In the genomic region with DNA sequence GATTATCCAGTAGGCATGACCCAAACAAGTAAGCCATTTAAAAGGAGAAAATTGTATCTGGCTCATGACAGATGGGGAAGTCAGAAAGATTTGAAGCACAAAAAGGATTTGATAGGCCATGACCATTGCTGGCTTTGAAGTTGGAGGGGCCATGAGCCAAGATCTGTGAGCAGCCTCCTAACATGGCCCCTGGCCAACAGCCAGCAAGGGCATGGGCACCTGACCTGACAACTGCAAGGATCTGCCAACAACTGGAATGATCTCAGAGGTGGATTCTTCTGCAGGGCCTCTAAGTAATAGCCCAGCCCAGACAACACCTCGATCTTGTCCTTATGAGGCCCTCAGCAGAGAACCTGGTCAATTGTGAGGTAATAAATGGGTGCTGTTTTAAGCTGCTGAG, we compare ENCODE assay signal across 18 cellular contexts.
A peak's percentile ranks its signal among the peaks of the same experiment; 100 is the strongest.
DNase-seq lines count a peak whose midpoint lies in the region; ATAC-seq and TF ChIP-seq lines count a peak whose summit lies in the region.
"Had no signal": no experiment of that assay in that cellular context is flagged by ENCODE, and none has a peak within 500 bp of the region (broad histone marks: within the 10 kb centered on the region; RNA-seq: fewer than 3 reads in every experiment).

No MANE protein-coding gene starts in this region.

- DNase-seq in activated T-cell treated with anti-CD3 and anti-CD28 coated beads, Interleukin-2, amount 50 U/mL, for 72 hours, result no peak
- no peak for DNase-seq in activated T-cell treated with anti-CD3 and anti-CD28 coated beads, Interleukin-2, amount 50 U/mL, for 24 hours
- DNase-seq in esophagus muscularis mucosa (ENCODE audit: extremely low spot score), result peak; percentile 64
- DNase-seq in NCI-H1930 (lab: John Stamatoyannopoulos, UW), result no peak
- no peak for DNase-seq in nephron progenitor cell
- DNase-seq: Caco-2; CD4-positive, CD25-positive, alpha-beta regulatory T cell; DMS153; DND-41; GM23248; H7 had no signal

- H3K9me3 ChIP-seq in esophagus muscularis mucosa, result no peaks in the 10 kb centered on the region
- H3K9me3 ChIP-seq: BLaER1, Caco-2 had no signal

- H3K36me3 Mint-ChIP-seq in activated T-cell treated with anti-CD3 and anti-CD28 coated beads, Interleukin-2, amount 50 U/mL, for 72 hours (ENCODE audit: insufficient read depth in 2 of 2), result no peaks in the 10 kb centered on the region
- H3K36me3 Mint-ChIP-seq in activated T-cell treated with anti-CD3 and anti-CD28 coated beads, Interleukin-2, amount 50 U/mL, for 24 hours (ENCODE audit: low read depth), result no peaks in the 10 kb centered on the region
- peaks cover 9% of the 10 kb centered on the region for H3K36me3 Mint-ChIP-seq in nephron progenitor cell (ENCODE audit: low read depth)
- H3K36me3 Mint-ChIP-seq: CD8-positive, alpha-beta T cell had no signal

- ATAC-seq in activated T-cell treated with anti-CD3 and anti-CD28 coated beads, Interleukin-2, amount 50 U/mL, for 72 hours (replicated peaks in 1 of 2), result no peak
- ATAC-seq: CD8-positive, alpha-beta T cell; HCT116 had no signal

- H3K27ac ChIP-seq in esophagus muscularis mucosa (replicated peaks in 1 of 4) (no peak overlapping the region), temporal lobe (ENCODE audit: low read depth, low read length) (peak overlapping the region; percentile 31)
- H3K27ac ChIP-seq: 22Rv1, BLaER1, C4-2B, GM23248 had no signal

- H3K27me3 Mint-ChIP-seq in activated T-cell treated with anti-CD3 and anti-CD28 coated beads, Interleukin-2, amount 50 U/mL, for 72 hours (ENCODE audit: low read depth), result peaks cover 5% of the 10 kb centered on the region
- H3K27me3 Mint-ChIP-seq in activated T-cell treated with anti-CD3 and anti-CD28 coated beads, Interleukin-2, amount 50 U/mL, for 24 hours, result peaks cover 9% of the 10 kb centered on the region
- no peaks in the 10 kb centered on the region for H3K27me3 Mint-ChIP-seq in nephron progenitor cell (ENCODE audit: low read depth, poor library complexity)
- H3K27me3 Mint-ChIP-seq: CD4-positive, CD25-positive, alpha-beta regulatory T cell had no signal

- intact Hi-C loops in esophagus muscularis mucosa (cut with DNase I), result no loop called here

- peak overlapping the region; percentile 14 for H3K27ac Mint-ChIP-seq in activated T-cell treated with anti-CD3 and anti-CD28 coated beads, Interleukin-2, amount 50 U/mL, for 72 hours
- no peak overlapping the region for H3K27ac Mint-ChIP-seq in activated T-cell treated with anti-CD3 and anti-CD28 coated beads, Interleukin-2, amount 50 U/mL, for 24 hours
- H3K27ac Mint-ChIP-seq in nephron progenitor cell, result no peak overlapping the region
- H3K27ac Mint-ChIP-seq: B cell; CD4-positive, CD25-positive, alpha-beta regulatory T cell; CD8-positive, alpha-beta T cell had no signal

- no peak for TF ChIP-seq CTCF in esophagus muscularis mucosa (IDR thresholded peaks at IDR 0.05)
- TF ChIP-seq CTCF in nephron progenitor cell (IDR thresholded peaks at IDR 0.05), result no peak

- peaks cover 2 to 40% (median 25%) of the 10 kb centered on the region in 4 donors for H3K4me1 ChIP-seq in esophagus muscularis mucosa

- TF ChIP-seq EP300 in esophagus muscularis mucosa (IDR thresholded peaks at IDR 0.05), result no peak

- H3K27me3 ChIP-seq in esophagus muscularis mucosa, result no peaks in the 10 kb centered on the region
- H3K27me3 ChIP-seq: BLaER1 had no signal

- no peak for TF ChIP-seq POLR2A in esophagus muscularis mucosa (IDR thresholded peaks at IDR 0.05; ENCODE audit: low read depth)

- no peaks in the 10 kb centered on the region for H3K9me3 Mint-ChIP-seq in activated T-cell treated with anti-CD3 and anti-CD28 coated beads, Interleukin-2, amount 50 U/mL, for 72 hours
- H3K9me3 Mint-ChIP-seq in activated T-cell treated with anti-CD3 and anti-CD28 coated beads, Interleukin-2, amount 50 U/mL, for 24 hours, result no peaks in the 10 kb centered on the region
- H3K9me3 Mint-ChIP-seq in nephron progenitor cell, result no peaks in the 10 kb centered on the region
- H3K9me3 Mint-ChIP-seq: CD8-positive, alpha-beta T cell had no signal

- no peak overlapping the region for H3K4me3 Mint-ChIP-seq in activated T-cell treated with anti-CD3 and anti-CD28 coated beads, Interleukin-2, amount 50 U/mL, for 72 hours
- H3K4me3 Mint-ChIP-seq in activated T-cell treated with anti-CD3 and anti-CD28 coated beads, Interleukin-2, amount 50 U/mL, for 24 hours, result no peak overlapping the region
- no peak overlapping the region for H3K4me3 Mint-ChIP-seq in nephron progenitor cell
- H3K4me3 Mint-ChIP-seq: B cell; CD4-positive, CD25-positive, alpha-beta regulatory T cell; CD8-positive, alpha-beta T cell had no signal

- H3K4me1 Mint-ChIP-seq in activated T-cell treated with anti-CD3 and anti-CD28 coated beads, Interleukin-2, amount 50 U/mL, for 72 hours (ENCODE audit: low read depth), result no peaks in the 10 kb centered on the region
- no peaks in the 10 kb centered on the region for H3K4me1 Mint-ChIP-seq in activated T-cell treated with anti-CD3 and anti-CD28 coated beads, Interleukin-2, amount 50 U/mL, for 24 hours (ENCODE audit: low read depth)
- H3K4me1 Mint-ChIP-seq in nephron progenitor cell, result peaks cover 44% of the 10 kb centered on the region
- H3K4me1 Mint-ChIP-seq: B cell; CD4-positive, CD25-positive, alpha-beta regulatory T cell had no signal

- 100% methylated on average over 1 of the region's 1 CpG for WGBS in esophagus muscularis mucosa

- no peaks in the 10 kb centered on the region for H3K36me3 ChIP-seq in esophagus muscularis mucosa
- H3K36me3 ChIP-seq: BLaER1 had no signal

- no peak overlapping the region for H3K4me3 ChIP-seq in esophagus muscularis mucosa
- H3K4me3 ChIP-seq: BLaER1, GM23248 had no signal
